ENCODE assay signal across 8 cellular contexts in the genomic region with DNA sequence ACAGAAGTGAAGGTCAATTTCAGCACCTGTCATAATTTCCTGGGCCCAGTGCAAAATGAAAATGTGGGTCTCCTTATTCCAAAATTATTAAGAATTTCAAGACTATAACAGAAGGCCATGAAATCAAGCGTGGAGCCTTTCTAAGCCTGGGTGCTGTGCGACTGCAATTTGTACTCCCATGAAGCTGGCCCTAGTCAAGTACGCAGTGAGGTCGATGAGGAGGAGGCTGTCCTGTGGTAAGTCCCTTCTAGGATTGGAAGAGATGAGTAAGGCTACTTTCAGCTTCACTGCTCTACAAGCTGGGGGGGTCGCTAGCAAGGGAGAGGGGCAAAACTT. TPM values are rescaled to one million over a fixed set of nuclear protein-coding genes. Genes with fewer than 3 reads are reported as not detected.
DNase-seq lines count a peak whose midpoint lies in the region; ATAC-seq lines count a peak whose summit lies in the region.

No MANE protein-coding gene starts in this region.

- H3K9ac ChIP-seq in ES-I3 (ENCODE audit: low read depth, low read length), result peak overlapping the region; percentile 66; the same call in 1 of the 2 replicates

- peak overlapping the region; percentile 61 for H3K4me3 ChIP-seq in mononuclear cell (ENCODE audit: low read length)

- H3K27ac Mint-ChIP-seq in central memory CD8-positive, alpha-beta T cell (ENCODE audit: low read depth), result peak overlapping the region; percentile 92

- H3K36me3 Mint-ChIP-seq in central memory CD8-positive, alpha-beta T cell (ENCODE audit: insufficient read depth), result peaks cover 25% of the 10 kb centered on the region

- H3K27me3 Mint-ChIP-seq in central memory CD8-positive, alpha-beta T cell, result no peaks in the 10 kb centered on the region

- ATAC-seq in HG03520 (IDR thresholded peaks at IDR 0.05; ENCODE audit: unreplicated experiment), result peak; percentile 20
- peak; percentile 34 for ATAC-seq in central memory CD8-positive, alpha-beta T cell (replicated peaks; ENCODE audit: extremely low read depth, poor library complexity, severe bottlenecking)

- no peaks in the 10 kb centered on the region for H3K9me3 ChIP-seq in ES-I3 (ENCODE audit: control insufficient read depth, insufficient read depth, low read length)
- no peaks in the 10 kb centered on the region for H3K9me3 ChIP-seq in mononuclear cell (ENCODE audit: low read depth, low read length)

- H3K9me3 Mint-ChIP-seq in central memory CD8-positive, alpha-beta T cell, result no peaks in the 10 kb centered on the region

- H3K4me3 Mint-ChIP-seq in central memory CD8-positive, alpha-beta T cell, result peak overlapping the region; percentile 87

- no peak for DNase-seq in central memory CD8-positive, alpha-beta T cell (ENCODE audit: low spot score in 2 of 2)
- DNase-seq in stimulated activated CD8-positive, alpha-beta memory T cell treated with anti-CD3 and anti-CD28 coated beads, Interleukin-4, amount 100 ng/mL, for 48 hours, result no peak
- no peak for DNase-seq in hypothalamus (lab: John Stamatoyannopoulos, UW)
- no peak for DNase-seq in cerebellar cortex (ENCODE audit: low spot score)
- DNase-seq in NCI-H69 (lab: John Stamatoyannopoulos, UW), result no peak

- no peaks in the 10 kb centered on the region for H3K27me3 ChIP-seq in mononuclear cell (ENCODE audit: insufficient read depth, low read length)

- peaks cover 37% of the 10 kb centered on the region for H3K4me1 Mint-ChIP-seq in central memory CD8-positive, alpha-beta T cell

- peaks cover 15% of the 10 kb centered on the region for H3K36me3 ChIP-seq in ES-I3 (ENCODE audit: insufficient read depth, low read length)

- H3K4me1 ChIP-seq in ES-I3 (ENCODE audit: insufficient read depth, low read length) (peaks cover 8% of the 10 kb centered on the region), mononuclear cell (ENCODE audit: insufficient read depth, low read length) (peaks cover 24% of the 10 kb centered on the region)

RNA-seq across cellular contexts. Expression of a gene that starts 0.4 kb away (rescaled TPM):
- 8.8 TPM for total RNA-seq in mononuclear cell

RNA-seq across cellular contexts. Expression of a gene that starts 7.3 kb away (rescaled TPM):
- not detected for total RNA-seq in mononuclear cell

RNA-seq across cellular contexts. Expression of a gene that starts 20.8 kb away (rescaled TPM):
- total RNA-seq in mononuclear cell, result 11.8 TPM

RNA-seq across cellular contexts. Expression of a gene that starts 31.0 kb away (rescaled TPM):
- total RNA-seq in mononuclear cell, result 11.1 TPM

RNA-seq across cellular contexts. Expression of a gene that starts 39.2 kb away (rescaled TPM):
- total RNA-seq in mononuclear cell, result 0.63 TPM
